ENCODE assay signal across 29 cellular contexts in genomic region chrX:40377684-40378083, GRCh38.
"Had no signal": no experiment of that assay in that cellular context is flagged by ENCODE, and none has a peak within 500 bp of the region (broad histone marks: within the 10 kb centered on the region; RNA-seq: fewer than 3 reads in every experiment).

No MANE protein-coding gene starts in this region.

- H3K4me3 ChIP-seq: body of pancreas, dorsolateral prefrontal cortex had no signal

- H3K27ac ChIP-seq: body of pancreas, dorsolateral prefrontal cortex, WERI-Rb-1 had no signal

- DNase-seq: activated B cell treated with CpG ODN at 0.5 μM for 24 hours; activated CD4-positive, alpha-beta T cell treated with anti-CD3 and anti-CD28 coated beads for 48 hours; activated CD4-positive, alpha-beta T cell treated with anti-CD3 and anti-CD28 coated beads, Interleukin-2, amount 50 U/mL, for 1 hour; activated CD4-positive, alpha-beta T cell treated with anti-CD3 and anti-CD28 coated beads, Interleukin-2, amount 50 U/mL, for 48 hours; activated CD8-positive, alpha-beta memory T cell treated with anti-CD3 and anti-CD28 coated beads, Interleukin-2, amount 10 ng/mL, durations not matched to agents 7 days and 5 days; activated CD8-positive, alpha-beta memory T cell treated with anti-CD3 and anti-CD28 coated beads, Interleukin-2, amount 50 U/mL, for 48 hours; activated CD8-positive, alpha-beta T cell treated with anti-CD3 and anti-CD28 coated beads for 36 hours; activated gamma-delta T cell; activated naive CD4-positive, alpha-beta T cell; activated naive CD4-positive, alpha-beta T cell treated with anti-CD3 and anti-CD28 coated beads, Interleukin-2, amount 10 ng/mL, durations not matched to agents 7 days and 5 days; activated T-cell treated with anti-CD3 and anti-CD28 coated beads for 4 hours; activated T-cell treated with anti-CD3 and anti-CD28 coated beads, Interleukin-2, amount 50 U/mL, for 24 hours; activated T-cell treated with anti-CD3 and anti-CD28 coated beads, Interleukin-2, amount 50 U/mL, for 72 hours; amniotic stem cell; anterior cingulate cortex; body of pancreas; caudate nucleus; dorsolateral prefrontal cortex; effector memory CD4-positive, alpha-beta T cell; endodermal cell; foreskin fibroblast; head of caudate nucleus; hippocampal formation; T-helper 2 cell; WERI-Rb-1 had no signal

- H3K4me3 Mint-ChIP-seq: activated B cell treated with CpG ODN at 0.5 μM for 24 hours; activated CD8-positive, alpha-beta memory T cell treated with anti-CD3 and anti-CD28 coated beads, Interleukin-2, amount 10 ng/mL, durations not matched to agents 7 days and 5 days; activated CD8-positive, alpha-beta T cell treated with anti-CD3 and anti-CD28 coated beads for 36 hours; activated naive CD4-positive, alpha-beta T cell treated with anti-CD3 and anti-CD28 coated beads, Interleukin-2, amount 10 ng/mL, durations not matched to agents 7 days and 5 days; activated naive CD8-positive, alpha-beta T cell; activated T-cell treated with anti-CD3 and anti-CD28 coated beads, Interleukin-2, amount 50 U/mL, for 24 hours; activated T-cell treated with anti-CD3 and anti-CD28 coated beads, Interleukin-2, amount 50 U/mL, for 72 hours; endodermal cell had no signal

- H3K36me3 Mint-ChIP-seq: activated naive CD4-positive, alpha-beta T cell treated with anti-CD3 and anti-CD28 coated beads, Interleukin-2, amount 10 ng/mL, durations not matched to agents 7 days and 5 days; activated naive CD8-positive, alpha-beta T cell had no signal

- H3K4me1 ChIP-seq: body of pancreas had no signal

- H3K27me3 Mint-ChIP-seq: activated B cell treated with CpG ODN at 0.5 μM for 24 hours; activated CD8-positive, alpha-beta T cell treated with anti-CD3 and anti-CD28 coated beads for 36 hours; activated naive CD8-positive, alpha-beta T cell had no signal

- H3K9me3 ChIP-seq: body of pancreas had no signal

- FAIRE-seq: colon, frontal cortex, TTC549 had no signal

- H3K27ac Mint-ChIP-seq: activated B cell treated with CpG ODN at 0.5 μM for 24 hours; activated CD8-positive, alpha-beta memory T cell treated with anti-CD3 and anti-CD28 coated beads, Interleukin-2, amount 10 ng/mL, durations not matched to agents 7 days and 5 days; activated CD8-positive, alpha-beta T cell treated with anti-CD3 and anti-CD28 coated beads for 36 hours; activated naive CD4-positive, alpha-beta T cell treated with anti-CD3 and anti-CD28 coated beads, Interleukin-2, amount 10 ng/mL, durations not matched to agents 7 days and 5 days; activated naive CD8-positive, alpha-beta T cell; activated T-cell treated with anti-CD3 and anti-CD28 coated beads, Interleukin-2, amount 50 U/mL, for 24 hours; activated T-cell treated with anti-CD3 and anti-CD28 coated beads, Interleukin-2, amount 50 U/mL, for 72 hours; endodermal cell had no signal

- H3K9me3 Mint-ChIP-seq: activated B cell treated with CpG ODN at 0.5 μM for 24 hours; activated naive CD4-positive, alpha-beta T cell treated with anti-CD3 and anti-CD28 coated beads, Interleukin-2, amount 10 ng/mL, durations not matched to agents 7 days and 5 days; activated T-cell treated with anti-CD3 and anti-CD28 coated beads, Interleukin-2, amount 50 U/mL, for 24 hours had no signal

- H3K27me3 ChIP-seq: body of pancreas had no signal

- H3K36me3 ChIP-seq: WERI-Rb-1 had no signal

- H3K4me1 Mint-ChIP-seq: activated B cell treated with CpG ODN at 0.5 μM for 24 hours; activated CD8-positive, alpha-beta memory T cell treated with anti-CD3 and anti-CD28 coated beads, Interleukin-2, amount 10 ng/mL, durations not matched to agents 7 days and 5 days; activated naive CD4-positive, alpha-beta T cell treated with anti-CD3 and anti-CD28 coated beads, Interleukin-2, amount 10 ng/mL, durations not matched to agents 7 days and 5 days had no signal
